ENCODE assay signal across 11 cellular contexts in genomic region chr10:6530211-6530840, GRCh38.
DNase-seq lines count a peak whose midpoint lies in the region; ATAC-seq lines count a peak whose summit lies in the region.
"Had no signal": no experiment of that assay in that cellular context is flagged by ENCODE, and none has a peak within 500 bp of the region (broad histone marks: within the 10 kb centered on the region; RNA-seq: fewer than 3 reads in every experiment).

No MANE protein-coding gene starts in this region.

- no peaks in the 10 kb centered on the region for H3K27me3 Mint-ChIP-seq in stimulated activated naive CD8-positive, alpha-beta T cell treated with anti-CD3 and anti-CD28 coated beads, Interleukin-15, amount 100 ng/mL, for 72 hours

- peak overlapping the region; percentile 86 for H3K4me3 Mint-ChIP-seq in stimulated activated naive CD8-positive, alpha-beta T cell treated with anti-CD3 and anti-CD28 coated beads, Interleukin-15, amount 100 ng/mL, for 72 hours

- H3K27ac Mint-ChIP-seq in stimulated activated naive CD8-positive, alpha-beta T cell treated with anti-CD3 and anti-CD28 coated beads, Interleukin-15, amount 100 ng/mL, for 72 hours = peak overlapping the region; percentile 79 to 96

- no peaks in the 10 kb centered on the region for H3K9me3 Mint-ChIP-seq in stimulated activated naive CD8-positive, alpha-beta T cell treated with anti-CD3 and anti-CD28 coated beads, Interleukin-15, amount 100 ng/mL, for 72 hours

- peak; percentile 45 to 66 for DNase-seq in activated CD4-positive, alpha-beta T cell treated with anti-CD3 and anti-CD28 coated beads, Interleukin-2, amount 50 U/mL, for 24 hours (ENCODE audit: low read depth in 1 of 2, low spot score in 1 of 2)
- DNase-seq in activated gamma-delta T cell treated with anti-CD3 and anti-CD28 coated beads, Interleukin-2, amount 50 U/mL, for 16 hours (ENCODE audit: low read depth) = peak; percentile 55
- peak; percentile 41 to 49 for DNase-seq in stimulated activated CD4-positive, alpha-beta T cell treated with anti-CD3 and anti-CD28 coated beads, Interleukin-15, amount 100 ng/mL, for 1 hour (ENCODE audit: low read depth in 1 of 2, low spot score in 1 of 2)
- DNase-seq in stimulated activated naive CD8-positive, alpha-beta T cell treated with anti-CD3 and anti-CD28 coated beads, Interleukin-15, amount 100 ng/mL, for 72 hours = peak; percentile 57 to 77
- DNase-seq in DMS114 treated with DMSO at 0.1 percent for 48 hours (lab: John Stamatoyannopoulos, UW; ENCODE audit: unreplicated experiment) (no peak), DMS 273 treated with DMSO at 0.1 percent for 48 hours (lab: John Stamatoyannopoulos, UW) (no peak)
- DNase-seq: esophagus squamous epithelium, NCI-H2227 treated with DMSO at 0.1 percent for 48 hours, SHP77 had no signal

- peaks cover 78% of the 10 kb centered on the region for H3K4me1 Mint-ChIP-seq in stimulated activated naive CD8-positive, alpha-beta T cell treated with anti-CD3 and anti-CD28 coated beads, Interleukin-15, amount 100 ng/mL, for 72 hours

- ATAC-seq in stimulated activated naive CD8-positive, alpha-beta T cell treated with anti-CD3 and anti-CD28 coated beads, Interleukin-15, amount 100 ng/mL, for 72 hours = peak; percentile 98
- ATAC-seq in GM21381 (IDR thresholded peaks at IDR 0.05; ENCODE audit: unreplicated experiment) = no peak
- ATAC-seq in GM21390 (IDR thresholded peaks at IDR 0.05; ENCODE audit: unreplicated experiment) = no peak

Comparison
In these comparisons a context has a peak if more than half of its experiments do, and no peak if none do; other contexts are left out.
1. DNase-seq: peak in activated CD4-positive, alpha-beta T cell treated with anti-CD3 and anti-CD28 coated beads, Interleukin-2, amount 50 U/mL, for 24 hours (2 of 2), activated gamma-delta T cell treated with anti-CD3 and anti-CD28 coated beads, Interleukin-2, amount 50 U/mL, for 16 hours (single experiment), stimulated activated CD4-positive, alpha-beta T cell treated with anti-CD3 and anti-CD28 coated beads, Interleukin-15, amount 100 ng/mL, for 1 hour (2 of 2) and stimulated activated naive CD8-positive, alpha-beta T cell treated with anti-CD3 and anti-CD28 coated beads, Interleukin-15, amount 100 ng/mL, for 72 hours (2 of 2); none in DMS114 treated with DMSO at 0.1 percent for 48 hours (single experiment) and DMS 273 treated with DMSO at 0.1 percent for 48 hours (single experiment).